ENCODE assay signal across 1 cellular context in genomic region chr12:109154485-109155438, GRCh38.
TF ChIP-seq lines count a peak whose summit lies in the region.

No MANE protein-coding gene starts in this region.

TF ChIP-seq in H1, 55 proteins besides CTCF, POLR2A, EP300 and RAD21:
- TF ChIP-seq CEBPB (IDR thresholded peaks at IDR 0.05; ENCODE audit: low read depth, low read length) (no peak), TCF12 (IDR thresholded peaks at IDR 0.05; ENCODE audit: low read depth, low read length) (no peak), BRCA1 (IDR thresholded peaks at IDR 0.05; ENCODE audit: low read depth, low read length) (no peak), ASH2L (IDR thresholded peaks at IDR 0.05; ENCODE audit: low read length) (peak; percentile 87), CTBP2 (IDR thresholded peaks at IDR 0.05; ENCODE audit: borderline replicate concordance, insufficient read depth, insufficient read length, low read length) (no peak), PHF8 (conservative IDR thresholded peaks at IDR 0.05; ENCODE audit: low read depth, low read length) (peak; percentile 74), JUN (IDR thresholded peaks at IDR 0.05; ENCODE audit: low read depth, low read length) (no peak), RBBP5 (IDR thresholded peaks at IDR 0.05; ENCODE audit: borderline replicate concordance, low read depth, low read length) (peak; percentile 77; the same call in 1 of the 2 replicates), GABPA (IDR thresholded peaks at IDR 0.05; ENCODE audit: borderline replicate concordance, insufficient read depth, low read length) (no peak), SAP30 (IDR thresholded peaks at IDR 0.05; ENCODE audit: insufficient read depth, insufficient replicate concordance, low read length) (no peak), TBP (IDR thresholded peaks at IDR 0.05; ENCODE audit: low read depth, low read length) (no peak; the same call in 1 of the 2 replicates), SP4 (IDR thresholded peaks at IDR 0.05; ENCODE audit: low read length) (no peak), ZNF274 (IDR thresholded peaks at IDR 0.05; ENCODE audit: borderline replicate concordance, extremely low read depth, low read length) (no peak), EZH2 (IDR thresholded peaks at IDR 0.05; ENCODE audit: low read depth, low read length, severe bottlenecking) (no peak), HDAC2 (IDR thresholded peaks at IDR 0.05; ENCODE audit: borderline replicate concordance in 1 of 2, low read depth in 2 of 2, low read length in 2 of 2) (no peak), RNF2 (IDR thresholded peaks at IDR 0.05; ENCODE audit: borderline replicate concordance, low read depth, low read length, missing control alignments, poor library complexity, severe bottlenecking) (no peak), POLR2AphosphoS5 (IDR thresholded peaks at IDR 0.05; ENCODE audit: low read depth, low read length) (no peak; the same call in 1 of the 2 replicates), KDM5A (IDR thresholded peaks at IDR 0.05; ENCODE audit: low read length) (no peak), FOSL1 (IDR thresholded peaks at IDR 0.05; ENCODE audit: insufficient read depth, low read depth, low read length) (no peak), SRF (IDR thresholded peaks at IDR 0.05; ENCODE audit: low read depth, low read length) (no peak), MAX (IDR thresholded peaks at IDR 0.05) (peak; percentile 58; the same call in 1 of the 2 replicates), ATF2 (IDR thresholded peaks at IDR 0.05; ENCODE audit: low read length) (no peak), CHD2 (IDR thresholded peaks at IDR 0.05; ENCODE audit: low read length) (no peak), NRF1 (IDR thresholded peaks at IDR 0.05; ENCODE audit: low read depth, low read length) (peak; percentile 52), MAFK (IDR thresholded peaks at IDR 0.05; ENCODE audit: low read depth, low read length) (no peak), NANOG (IDR thresholded peaks at IDR 0.05; ENCODE audit: insufficient read depth, low read depth, low read length, poor library complexity, severe bottlenecking) (no peak), SUZ12 (IDR thresholded peaks at IDR 0.05; ENCODE audit: low read length) (no peak), ATF3 (IDR thresholded peaks at IDR 0.05; ENCODE audit: insufficient read depth, low read depth, low read length) (no peak), GTF2F1 (IDR thresholded peaks at IDR 0.05; ENCODE audit: borderline replicate concordance, low read depth, low read length) (no peak), SP1 (IDR thresholded peaks at IDR 0.05; ENCODE audit: low read depth, low read length) (peak; percentile 54; the same call in 1 of the 2 replicates), HDAC6 (IDR thresholded peaks at IDR 0.05; ENCODE audit: low read depth, low read length) (no peak), RFX5 (IDR thresholded peaks at IDR 0.05; ENCODE audit: borderline replicate concordance, low read depth, low read length) (no peak), USF2 (IDR thresholded peaks at IDR 0.05; ENCODE audit: low read length) (no peak), TAF1 (IDR thresholded peaks at IDR 0.05; ENCODE audit: low read depth, low read length) (peak; percentile 83), POU5F1 (IDR thresholded peaks at IDR 0.05; ENCODE audit: low read depth, low read length) (no peak), SIX5 (IDR thresholded peaks at IDR 0.05; ENCODE audit: low read depth, low read length) (no peak), SIRT6 (IDR thresholded peaks at IDR 0.05; ENCODE audit: low read length) (no peak), SIN3A (conservative IDR thresholded peaks at IDR 0.05 in 1 of 2, IDR thresholded peaks at IDR 0.05 in 1 of 2; ENCODE audit: low read depth in 1 of 2, low read length in 2 of 2) (no peak; a peak in 1 of 4 replicates), CBX5 (IDR thresholded peaks at IDR 0.05; ENCODE audit: low read depth, low read length) (no peak), SP2 (IDR thresholded peaks at IDR 0.05; ENCODE audit: low read length) (no peak), KDM4A (IDR thresholded peaks at IDR 0.05; ENCODE audit: low read depth, low read length, severe bottlenecking) (peak; percentile 89), TAF7 (optimal IDR thresholded peaks at IDR 0.05; ENCODE audit: borderline replicate concordance, low read depth, low read length) (peak; percentile 81), BACH1 (IDR thresholded peaks at IDR 0.05; ENCODE audit: low read length) (no peak), CHD1 (IDR thresholded peaks at IDR 0.05; ENCODE audit: low read depth, low read length) (no peak), CHD7 (IDR thresholded peaks at IDR 0.05; ENCODE audit: insufficient replicate concordance, low read length) (no peak), E2F6 (IDR thresholded peaks at IDR 0.05) (no peak; the same call in 1 of the 2 replicates), RXRA (IDR thresholded peaks at IDR 0.05; ENCODE audit: insufficient read depth, low read depth, low read length) (no peak), YY1 (IDR thresholded peaks at IDR 0.05; ENCODE audit: low read depth, low read length) (no peak), CBX8 (IDR thresholded peaks at IDR 0.05; ENCODE audit: borderline replicate concordance, low read depth, low read length) (no peak), JUND (IDR thresholded peaks at IDR 0.05; ENCODE audit: low read length) (no peak), BCL11A (IDR thresholded peaks at IDR 0.05; ENCODE audit: low read depth in 2 of 2, low read length in 2 of 2) (no peak), EGR1 (IDR thresholded peaks at IDR 0.05; ENCODE audit: borderline replicate concordance, low read depth, low read length) (no peak), TEAD4 (IDR thresholded peaks at IDR 0.05; ENCODE audit: low read depth, low read length) (no peak), CREB1 (IDR thresholded peaks at IDR 0.05) (peak; percentile 70), KDM1A (IDR thresholded peaks at IDR 0.05; ENCODE audit: borderline replicate concordance, low read length) (no peak)
